In genomic region chr7:44538093-44538797, GRCh38 we compare ENCODE assay signal across 24 cellular contexts. TPM values are rescaled to one million over a fixed set of nuclear protein-coding genes. Genes with fewer than 3 reads are reported as not detected.
"Had no signal": no experiment of that assay in that cellular context is flagged by ENCODE, and none has a peak within 500 bp of the region (broad histone marks: within the 10 kb centered on the region; RNA-seq: fewer than 3 reads in every experiment).

No MANE protein-coding gene starts in this region.

- H3K27me3 ChIP-seq: heart left ventricle, pancreas, testis, transverse colon had no signal

- H3K4me1 ChIP-seq: left ventricle myocardium inferior, pancreas, psoas muscle, testis, transverse colon had no signal

- H3K9me3 ChIP-seq: heart left ventricle, left ventricle myocardium inferior, pancreas, psoas muscle, testis, transverse colon had no signal

- H3K27ac ChIP-seq: heart left ventricle, left ventricle myocardium inferior, pancreas, psoas muscle, testis, transverse colon, VCaP had no signal

- H3K4me3 ChIP-seq: heart left ventricle, left ventricle myocardium inferior, pancreas, psoas muscle, testis, transverse colon had no signal

- H3K36me3 ChIP-seq: heart left ventricle, left ventricle myocardium inferior, pancreas, transverse colon had no signal

- DNase-seq: activated CD4-positive, alpha-beta T cell treated with anti-CD3 and anti-CD28 coated beads for 4 hours; activated CD4-positive, alpha-beta T cell treated with anti-CD3 and anti-CD28 coated beads, Interleukin-2, amount 50 U/mL, for 4 hours; activated gamma-delta T cell treated with Interleukin-2 at 50 U/mL for 16 hours; activated naive CD8-positive, alpha-beta T cell treated with anti-CD3 and anti-CD28 coated beads, Interleukin-2, amount 50 U/mL, for 24 hours; activated T-cell treated with anti-CD3 and anti-CD28 coated beads for 4 hours; activated T-cell treated with anti-CD3 and anti-CD28 coated beads, Interleukin-2, amount 50 U/mL, for 72 hours; amygdala; caudate nucleus; cortex of kidney; endodermal cell; foreskin fibroblast; heart left ventricle; islet precursor cell; left ventricle myocardium inferior; mammary epithelial cell; psoas muscle; stimulated activated naive CD4-positive, alpha-beta T cell treated with Interleukin-2 at 50 U/mL for 16 hours; T-helper 9 cell; testis; transverse colon had no signal

- ATAC-seq: activated naive CD8-positive, alpha-beta T cell treated with anti-CD3 and anti-CD28 coated beads, Interleukin-2, amount 50 U/mL, for 24 hours; activated T-cell treated with anti-CD3 and anti-CD28 coated beads, Interleukin-2, amount 50 U/mL, for 72 hours; esophagus mucosa; heart left ventricle; pancreas; psoas muscle had no signal

RNA-seq across cellular contexts. Expression of gene NPC1L1, which starts 2.9 kb away (rescaled TPM):
- total RNA-seq: chondrocyte, esophagus mucosa, mammary epithelial cell had no signal
- polyA plus RNA-seq: mammary epithelial cell had no signal
